ENCODE assay signal across 28 cellular contexts in genomic region chr5:132665681-132666080, GRCh38. TPM values are rescaled to one million over a fixed set of nuclear protein-coding genes. Genes with fewer than 3 reads are reported as not detected.
"Had no signal": no experiment of that assay in that cellular context is flagged by ENCODE, and none has a peak within 500 bp of the region (broad histone marks: within the 10 kb centered on the region; RNA-seq: fewer than 3 reads in every experiment).

No MANE protein-coding gene starts in this region.

- H3K4me3 Mint-ChIP-seq: naive thymus-derived CD4-positive, alpha-beta T cell; nephron progenitor cell; stimulated activated effector memory CD8-positive, alpha-beta T cell treated with anti-CD3 and anti-CD28 coated beads, Interleukin-12 subunit alpha, Interleukin-12 subunit beta, amount 100 ng/mL, for 72 hours; stimulated activated naive CD8-positive, alpha-beta T cell treated with anti-CD3 and anti-CD28 coated beads, Interleukin-15, amount 100 ng/mL, for 72 hours had no signal

- ATAC-seq: esophagus mucosa; heart right ventricle; stimulated activated effector memory CD8-positive, alpha-beta T cell treated with anti-CD3 and anti-CD28 coated beads, Interleukin-12 subunit alpha, Interleukin-12 subunit beta, amount 100 ng/mL, for 72 hours; stimulated activated naive CD8-positive, alpha-beta T cell treated with anti-CD3 and anti-CD28 coated beads, Interleukin-15, amount 100 ng/mL, for 72 hours had no signal

- DNase-seq: cortex of kidney; dorsolateral prefrontal cortex; effector CD8-positive, alpha-beta T cell; heart right ventricle; hypothalamus; kidney glomerular epithelial cell; mammary epithelial cell; naive thymus-derived CD4-positive, alpha-beta T cell; nephron progenitor cell; ovary; small intestine; stimulated activated CD4-positive, alpha-beta T cell treated with anti-CD3 and anti-CD28 coated beads, Interleukin-2, amount 100 ng/mL, for 48 hours; stimulated activated naive CD8-positive, alpha-beta T cell treated with anti-CD3 and anti-CD28 coated beads, Interleukin-15, amount 100 ng/mL, for 72 hours; substantia nigra; transverse colon had no signal

- H3K9me3 ChIP-seq: heart right ventricle, ovary, right atrium auricular region, thoracic aorta, transverse colon had no signal

- H3K36me3 Mint-ChIP-seq: naive thymus-derived CD4-positive, alpha-beta T cell had no signal

- H3K27ac Mint-ChIP-seq: nephron progenitor cell had no signal

- H3K4me1 ChIP-seq: right atrium auricular region had no signal

- H3K27me3 ChIP-seq: dorsolateral prefrontal cortex, ovary, right atrium auricular region, transverse colon had no signal

- H3K27ac ChIP-seq: dorsolateral prefrontal cortex, heart right ventricle, ovary, right atrium auricular region, thoracic aorta, transverse colon had no signal

- H3K9me3 Mint-ChIP-seq: naive thymus-derived CD4-positive, alpha-beta T cell; nephron progenitor cell; stimulated activated effector memory CD8-positive, alpha-beta T cell treated with anti-CD3 and anti-CD28 coated beads, Interleukin-12 subunit alpha, Interleukin-12 subunit beta, amount 100 ng/mL, for 72 hours; stimulated activated naive CD8-positive, alpha-beta T cell treated with anti-CD3 and anti-CD28 coated beads, Interleukin-15, amount 100 ng/mL, for 72 hours had no signal

- H3K4me3 ChIP-seq: dorsolateral prefrontal cortex, heart right ventricle, ovary, right atrium auricular region, thoracic aorta, transverse colon had no signal

- H3K36me3 ChIP-seq: heart right ventricle, ovary, right atrium auricular region, thoracic aorta, transverse colon had no signal

RNA-seq across cellular contexts. Expression of gene IL13, which starts 7.7 kb away (rescaled TPM):
- total RNA-seq: chondrocyte, esophagus mucosa, fibroblast of lung, frontal cortex, glomerular endothelial cell, lower leg skin, mammary epithelial cell, mesenteric fat pad, ovary, right atrium auricular region, transverse colon, ureter had no signal

RNA-seq across cellular contexts. Expression of gene IL4, which starts 8.1 kb away (rescaled TPM):
- total RNA-seq: chondrocyte, dorsolateral prefrontal cortex, esophagus mucosa, fibroblast of lung, frontal cortex, glomerular endothelial cell, heart right ventricle, lower leg skin, mammary epithelial cell, mesenteric fat pad, mononuclear cell, ovary, posterior vena cava, right atrium auricular region, thoracic aorta, transverse colon, ureter had no signal
